Comparison of ENCODE assay signal across 1 cellular context in the genomic region with DNA sequence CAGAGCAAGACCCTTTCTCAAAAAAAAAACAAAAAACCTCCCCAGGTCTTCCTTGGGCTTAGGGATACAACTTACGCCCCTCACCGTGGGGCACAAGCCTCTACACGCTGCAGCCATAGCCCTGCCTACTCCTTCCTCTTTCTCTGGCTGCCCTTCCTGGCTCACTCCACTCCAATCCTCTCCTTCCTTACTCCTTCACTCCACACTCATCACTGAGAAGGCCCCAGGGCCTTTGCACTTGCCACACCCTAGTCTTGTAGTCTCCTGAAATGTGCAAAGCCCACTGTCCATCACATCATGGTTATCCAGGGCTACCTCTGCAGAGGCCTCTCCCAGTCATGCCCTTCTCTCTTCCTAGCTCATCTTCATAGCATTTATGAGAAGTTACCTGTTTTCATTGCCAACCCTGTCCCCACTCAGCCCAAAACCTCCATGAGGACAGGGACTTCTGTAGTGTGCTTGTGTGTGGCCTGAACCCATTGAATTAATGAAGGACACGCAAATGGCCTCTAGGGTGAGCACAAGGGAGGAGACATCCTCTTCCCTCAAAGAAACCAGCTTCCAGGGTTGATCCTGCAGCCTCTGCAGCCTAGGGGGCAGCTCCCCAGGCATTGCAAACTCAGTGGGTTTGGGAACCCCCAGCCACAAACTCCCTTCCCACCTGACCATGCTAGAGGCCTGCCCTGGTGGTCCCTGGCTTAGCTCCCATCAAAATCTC.
TF ChIP-seq lines count a peak whose summit lies in the region.

No MANE protein-coding gene starts in this region.

TF ChIP-seq in IMR-90, 13 proteins besides CTCF, POLR2A, EP300 and RAD21:
- TF ChIP-seq BHLHE40 (IDR thresholded peaks at IDR 0.05; ENCODE audit: low read depth, low read length): no peak
- no peak for TF ChIP-seq CEBPB (IDR thresholded peaks at IDR 0.05; ENCODE audit: low read depth, low read length)
- TF ChIP-seq, protein P1, sequence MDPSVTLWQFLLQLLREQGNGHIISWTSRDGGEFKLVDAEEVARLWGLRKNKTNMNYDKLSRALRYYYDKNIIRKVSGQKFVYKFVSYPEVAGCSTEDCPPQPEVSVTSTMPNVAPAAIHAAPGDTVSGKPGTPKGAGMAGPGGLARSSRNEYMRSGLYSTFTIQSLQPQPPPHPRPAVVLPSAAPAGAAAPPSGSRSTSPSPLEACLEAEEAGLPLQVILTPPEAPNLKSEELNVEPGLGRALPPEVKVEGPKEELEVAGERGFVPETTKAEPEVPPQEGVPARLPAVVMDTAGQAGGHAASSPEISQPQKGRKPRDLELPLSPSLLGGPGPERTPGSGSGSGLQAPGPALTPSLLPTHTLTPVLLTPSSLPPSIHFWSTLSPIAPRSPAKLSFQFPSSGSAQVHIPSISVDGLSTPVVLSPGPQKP (IDR thresholded peaks at IDR 0.05; ENCODE audit: borderline replicate concordance, low read depth, low read length): no peak
- no peak for TF ChIP-seq RFX5 (IDR thresholded peaks at IDR 0.05; ENCODE audit: low read depth, low read length)
- no peak for TF ChIP-seq CHD1 (IDR thresholded peaks at IDR 0.05; ENCODE audit: low read depth, low read length)
- TF ChIP-seq NFE2L2 (IDR thresholded peaks at IDR 0.05; ENCODE audit: low read depth, low read length): no peak
- TF ChIP-seq MAZ (IDR thresholded peaks at IDR 0.05; ENCODE audit: borderline replicate concordance, low read depth, low read length): no peak
- no peak for TF ChIP-seq RCOR1 (IDR thresholded peaks at IDR 0.05; ENCODE audit: insufficient replicate concordance, low read length)
